ENCODE assay signal across 8 cellular contexts in genomic region chr9:128370752-128371621, GRCh38. TPM values are rescaled to one million over a fixed set of nuclear protein-coding genes. Genes with fewer than 3 reads are reported as not detected.
DNase-seq lines count a peak whose midpoint lies in the region; ATAC-seq and TF ChIP-seq lines count a peak whose summit lies in the region.

URM1 (plus strand) TSS chr9:128371374; CDS start chr9:128371381, 7 bp downstream.

- H3K9ac ChIP-seq in mucosa of stomach (ENCODE audit: low read length) = peak within 1 kb of the TSS; percentile 92

- peaks cover 48% of the 10 kb centered on the region for H3K36me3 Mint-ChIP-seq in activated T-cell treated with anti-CD3 and anti-CD28 coated beads, Interleukin-2, amount 50 U/mL, for 24 hours (ENCODE audit: low read depth)

- H3K9me3 ChIP-seq in mucosa of stomach (ENCODE audit: control insufficient read depth, low read length) = no peaks in the 10 kb centered on the region

- H3K27me3 Mint-ChIP-seq in activated T-cell treated with anti-CD3 and anti-CD28 coated beads, Interleukin-2, amount 50 U/mL, for 24 hours = no peaks in the 10 kb centered on the region

- peak; percentile 84 for ATAC-seq in GM21723 (IDR thresholded peaks at IDR 0.05; ENCODE audit: unreplicated experiment)

- peaks cover 35% of the 10 kb centered on the region for H3K4me1 Mint-ChIP-seq in activated T-cell treated with anti-CD3 and anti-CD28 coated beads, Interleukin-2, amount 50 U/mL, for 24 hours (ENCODE audit: low read depth)

- H3K27me3 ChIP-seq in mucosa of stomach (ENCODE audit: control insufficient read depth, insufficient read depth, low read length) = no peaks in the 10 kb centered on the region

- H3K4me3 ChIP-seq in mucosa of stomach (ENCODE audit: low read length) = peak within 1 kb of the TSS; percentile 64

- H3K27ac Mint-ChIP-seq in activated T-cell treated with anti-CD3 and anti-CD28 coated beads, Interleukin-2, amount 50 U/mL, for 24 hours = peak within 1 kb of the TSS; percentile 97

- peak within 1 kb of the TSS; percentile 99 for H3K4me3 Mint-ChIP-seq in activated T-cell treated with anti-CD3 and anti-CD28 coated beads, Interleukin-2, amount 50 U/mL, for 24 hours

- TF ChIP-seq POLR2A in erythroblast (IDR thresholded peaks at IDR 0.05; ENCODE audit: low read length) = peak; percentile 90

- no peaks in the 10 kb centered on the region for H3K36me3 ChIP-seq in mucosa of stomach (ENCODE audit: control insufficient read depth, insufficient read depth, low read length)

- peaks cover 18% of the 10 kb centered on the region for H3K4me1 ChIP-seq in mucosa of stomach (ENCODE audit: control insufficient read depth, insufficient read depth, low read length)

- no peaks in the 10 kb centered on the region for H3K9me3 Mint-ChIP-seq in activated T-cell treated with anti-CD3 and anti-CD28 coated beads, Interleukin-2, amount 50 U/mL, for 24 hours

- DNase-seq in DMS53 (lab: John Stamatoyannopoulos, UW) = peak; percentile 98
- peak; percentile 83 for DNase-seq in KG1 (lab: John Stamatoyannopoulos, UW)
- peak; percentile 97 for DNase-seq in activated T-cell treated with anti-CD3 and anti-CD28 coated beads, Interleukin-2, amount 50 U/mL, for 24 hours
- DNase-seq in erythroblast (lab: John Stamatoyannopoulos, UW) = peak; percentile 97 to 98
- DNase-seq in stimulated activated CD8-positive, alpha-beta memory T cell treated with anti-CD3 and anti-CD28 coated beads, Interleukin-4, amount 100 ng/mL, for 48 hours = peak; percentile 95

TF ChIP-seq in PFSK-1, 5 proteins besides CTCF, POLR2A, EP300 and RAD21:
- TF ChIP-seq REST (IDR thresholded peaks at IDR 0.05; ENCODE audit: insufficient read depth in 1 of 2, low read depth in 2 of 2, low read length in 2 of 2) (no peak), POLR2AphosphoS5 (IDR thresholded peaks at IDR 0.05; ENCODE audit: low read depth, low read length) (peak; percentile 80), FOXP2 (optimal IDR thresholded peaks at IDR 0.05; ENCODE audit: borderline replicate concordance, extremely low read depth, extremely low read length, insufficient read depth) (no peak), TAF1 (IDR thresholded peaks at IDR 0.05; ENCODE audit: borderline replicate concordance, insufficient read depth, low read length) (0 out of 2 replicates have a peak, but pooled peaks have one; percentile 60), SIN3A (IDR thresholded peaks at IDR 0.05; ENCODE audit: borderline replicate concordance, insufficient read depth, low read length) (0 out of 2 replicates have a peak, but pooled peaks have one; percentile 44)

RNA-seq across cellular contexts. Expression of gene URM1, which starts in this region (rescaled TPM):
- polyA plus RNA-seq in PFSK-1 (2012; ENCODE audit: insufficient read length, low read depth) = 53.6 TPM

Comparison
In these comparisons a context has a peak if more than half of its experiments do, and no peak if none do; other contexts are left out.
1. Peak in every context shown above with its lines: DNase-seq, ATAC-seq and H3K4me3 ChIP-seq.